In genomic region chr7:129376076-129376777, GRCh38 we compare ENCODE assay signal across 8 cellular contexts.
A peak's percentile ranks its signal among the peaks of the same experiment; 100 is the strongest.
DNase-seq lines count a peak whose midpoint lies in the region; ATAC-seq and TF ChIP-seq lines count a peak whose summit lies in the region.

No MANE protein-coding gene starts in this region.

- TF ChIP-seq CTCF in AG09309 (IDR thresholded peaks at IDR 0.05; ENCODE audit: control insufficient read depth, insufficient read depth, low read depth, low read length, missing control alignments): peak; percentile 65
- TF ChIP-seq CTCF in epithelial cell of esophagus (IDR thresholded peaks at IDR 0.05; ENCODE audit: insufficient read depth, low read depth, low read length, missing control alignments): peak; percentile 72

- H3K4me3 ChIP-seq in AG09309 (ENCODE audit: control insufficient read depth, low read depth, low read length) (no peak overlapping the region), epithelial cell of esophagus (ENCODE audit: low read length) (no peak overlapping the region)

- DNase-seq in AG09309 (ENCODE audit: low read depth) (no peak), NCI-H1694 treated with DMSO at 0.1 percent for 48 hours (lab: John Stamatoyannopoulos, UW) (peak; percentile 5), epithelial cell of esophagus (ENCODE audit: low read depth) (peak; percentile 74), non-pigmented ciliary epithelial cell (ENCODE audit: low read depth) (peak; percentile 10)
- peak; percentile 36 to 39 for DNase-seq in activated CD4-positive, alpha-beta T cell treated with anti-CD3 and anti-CD28 coated beads for 4 hours

- peak; percentile 68 for ATAC-seq in GM18867 (IDR thresholded peaks at IDR 0.05; ENCODE audit: unreplicated experiment)
- no peak for ATAC-seq in GM18502 (IDR thresholded peaks at IDR 0.05; ENCODE audit: poor library complexity, unreplicated experiment)
- no peak for ATAC-seq in GM18519 (IDR thresholded peaks at IDR 0.05; ENCODE audit: low FRiP score, unreplicated experiment)
